Comparison of ENCODE assay signal across 8 cellular contexts in the genomic region with DNA sequence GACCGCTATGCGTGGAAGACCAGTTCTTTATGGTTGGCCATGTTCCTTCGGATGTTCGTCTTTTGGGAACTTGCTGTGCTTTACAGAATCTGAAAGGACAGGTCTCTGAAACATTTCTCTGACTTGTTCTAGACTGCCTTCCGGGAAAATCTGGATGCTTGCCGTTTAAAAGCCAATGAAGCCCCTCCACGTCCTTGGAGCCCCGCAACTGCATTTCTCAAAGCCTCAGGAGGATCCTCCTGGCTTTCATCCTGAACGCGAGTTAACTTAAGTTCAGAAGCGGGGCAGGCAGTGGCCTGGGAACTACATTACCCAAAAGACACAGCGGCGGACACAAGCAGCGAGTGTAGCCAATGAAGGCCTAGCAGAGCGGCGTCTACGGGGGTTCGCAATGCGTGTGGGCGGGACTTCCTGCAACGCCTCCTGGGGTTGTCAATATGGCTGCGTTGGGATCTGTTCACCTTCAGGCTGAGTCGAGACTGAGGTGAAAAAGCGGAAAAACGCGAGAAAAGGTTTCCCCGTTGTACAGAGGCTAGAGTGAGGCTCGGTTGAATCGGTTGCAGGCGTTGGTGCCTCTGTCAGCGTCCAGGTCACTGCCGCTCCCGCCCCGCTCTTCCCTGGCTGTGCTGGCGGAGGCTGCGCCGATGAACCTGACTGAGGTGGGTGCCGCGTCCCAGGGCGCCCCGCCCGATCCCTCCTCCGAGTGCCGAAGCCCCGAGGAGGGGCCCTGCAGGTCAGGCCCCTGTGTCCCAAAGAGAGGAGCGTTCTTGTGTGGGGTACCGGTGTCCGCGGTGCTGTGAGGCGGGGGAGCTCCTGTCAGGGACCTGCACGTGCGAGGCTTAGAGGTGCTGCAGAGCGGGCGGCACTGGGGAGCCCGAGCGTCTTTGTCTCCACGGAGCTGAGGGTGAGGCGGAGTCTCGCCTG. TPM values are rescaled to one million over a fixed set of nuclear protein-coding genes. Genes with fewer than 3 reads are reported as not detected.
DNase-seq lines count a peak whose midpoint lies in the region; TF ChIP-seq lines count a peak whose summit lies in the region.

Gene ZNF17, plus strand, starts transcription at position 414 of the 924 bp plus-strand sequence. CDS start 2,455 bp downstream, outside the sequence.

- no peaks in the 10 kb centered on the region for H3K36me3 ChIP-seq in ES-I3 (ENCODE audit: insufficient read depth, low read length)
- H3K36me3 ChIP-seq in MG63, result peaks cover 15% of the 10 kb centered on the region

- H3K79me2 ChIP-seq in H9 (ENCODE audit: insufficient read depth, low read length), result no peaks in the 10 kb centered on the region; the same call in 1 of the 2 replicates

- H3T11ph ChIP-seq in H9 (ENCODE audit: low read length), result no peak within 1 kb of the TSS

- H3K4me3 Mint-ChIP-seq in H9, result peak within 1 kb of the TSS; percentile 95 to 96
- peak within 1 kb of the TSS; percentile 94 for H3K4me3 Mint-ChIP-seq in nephron progenitor cell
- H3K4me3 Mint-ChIP-seq in stimulated activated naive CD8-positive, alpha-beta T cell treated with anti-CD3 and anti-CD28 coated beads, Interleukin-15, Interleukin-2, amounts not matched to agents 100 ng/mL and 50 ng/mL, for 24 hours, result peak within 1 kb of the TSS; percentile 95

- H4K20me1 ChIP-seq in H9 (ENCODE audit: control insufficient read depth, insufficient read depth, insufficient read length), result no peaks in the 10 kb centered on the region

- H4K91ac ChIP-seq in H9 (ENCODE audit: insufficient read length, low read depth, low read length), result no peak within 1 kb of the TSS

- H3K4ac ChIP-seq in H9 (ENCODE audit: low read depth, low read length), result no peak within 1 kb of the TSS

- H3K18ac ChIP-seq in H9 (ENCODE audit: insufficient read length, low read depth, low read length), result no peak within 1 kb of the TSS

- peak within 1 kb of the TSS; percentile 98 for H3K4me3 ChIP-seq in MG63

- H3K4me1 ChIP-seq in ES-I3 (ENCODE audit: insufficient read depth, low read length) (no peaks in the 10 kb centered on the region), H9 (ENCODE audit: insufficient read depth, low read length) (peaks cover 2% of the 10 kb centered on the region; the same call in 1 of the 2 replicates)

- H3K9me3 ChIP-seq in ES-I3 (ENCODE audit: control insufficient read depth, insufficient read depth, low read length) (no peaks in the 10 kb centered on the region), H9 (ENCODE audit: control insufficient read depth, low read depth, low read length) (no peaks in the 10 kb centered on the region), MG63 (no peaks in the 10 kb centered on the region)

- no peak within 1 kb of the TSS; the same call in 1 of the 2 replicates for H3K14ac ChIP-seq in H9 (ENCODE audit: insufficient read depth, low read length)

- H2BK15ac ChIP-seq in H9 (ENCODE audit: low read depth, low read length), result no peak within 1 kb of the TSS

- H3K27me3 ChIP-seq in H9 (ENCODE audit: insufficient read depth, low read length) (no peaks in the 10 kb centered on the region), MG63 (no peaks in the 10 kb centered on the region)

- DNase-seq in H9 (peak; percentile 95), MG63 (peak; percentile 96), SHP77 (lab: John Stamatoyannopoulos, UW) (peak; percentile 90 to 95), fibroblast of the conjunctiva (ENCODE audit: low read depth) (peak; percentile 91), nephron progenitor cell (peak; percentile 90)
- DNase-seq in activated effector memory CD4-positive, alpha-beta T cell treated with Interleukin-2 at 50 U/mL for 16 hours, result peak; percentile 85

- H3K27me3 Mint-ChIP-seq in H9 (ENCODE audit: low read depth) (no peaks in the 10 kb centered on the region; the same call in none of the 2 replicates), nephron progenitor cell (ENCODE audit: low read depth, poor library complexity) (peaks cover 11% of the 10 kb centered on the region)
- H3K27me3 Mint-ChIP-seq in stimulated activated naive CD8-positive, alpha-beta T cell treated with anti-CD3 and anti-CD28 coated beads, Interleukin-15, Interleukin-2, amounts not matched to agents 100 ng/mL and 50 ng/mL, for 24 hours, result no peaks in the 10 kb centered on the region

- no peak within 1 kb of the TSS for H2BK5ac ChIP-seq in H9 (ENCODE audit: insufficient read length, low read length)

- no peak within 1 kb of the TSS for H2BK20ac ChIP-seq in H9 (ENCODE audit: low read depth, low read length, poor library complexity, severe bottlenecking)

- H2AFZ ChIP-seq in H9 (ENCODE audit: low read length), result peak within 1 kb of the TSS; percentile 91

- no peak within 1 kb of the TSS for H3K27ac ChIP-seq in H9 (ENCODE audit: insufficient read length, low read depth, low read length)

- peak within 1 kb of the TSS; percentile 69 for H3K9ac ChIP-seq in ES-I3 (ENCODE audit: low read depth, low read length)
- H3K9ac ChIP-seq in H9 (ENCODE audit: extremely low read depth, insufficient read length, low read length), result peak within 1 kb of the TSS; percentile 86

- no peak within 1 kb of the TSS for H4K8ac ChIP-seq in H9 (replicated peaks; ENCODE audit: insufficient read length, low read depth, low read length)

- no peak within 1 kb of the TSS for H2BK120ac ChIP-seq in H9 (ENCODE audit: low read depth, low read length, poor library complexity, severe bottlenecking)

- peak within 1 kb of the TSS; percentile 41 to 87 (median 80); a peak in 5 of 7 replicates for H3K27ac Mint-ChIP-seq in H9
- peak within 1 kb of the TSS; percentile 12 for H3K27ac Mint-ChIP-seq in nephron progenitor cell
- peak within 1 kb of the TSS; percentile 85 for H3K27ac Mint-ChIP-seq in stimulated activated naive CD8-positive, alpha-beta T cell treated with anti-CD3 and anti-CD28 coated beads, Interleukin-15, Interleukin-2, amounts not matched to agents 100 ng/mL and 50 ng/mL, for 24 hours

- H3K79me1 ChIP-seq in H9 (ENCODE audit: insufficient read depth, low read depth, low read length, poor library complexity, severe bottlenecking), result no peaks in the 10 kb centered on the region

- H3K36me3 Mint-ChIP-seq in H9 (ENCODE audit: insufficient read depth in 1 of 3, low read depth in 3 of 3), result peaks cover 2 to 13% (median 4%) of the 10 kb centered on the region in 3 experiments; a peak in 3 of 7 replicates
- peaks cover 24% of the 10 kb centered on the region for H3K36me3 Mint-ChIP-seq in nephron progenitor cell (ENCODE audit: low read depth)
- peaks cover 26% of the 10 kb centered on the region for H3K36me3 Mint-ChIP-seq in stimulated activated naive CD8-positive, alpha-beta T cell treated with anti-CD3 and anti-CD28 coated beads, Interleukin-15, Interleukin-2, amounts not matched to agents 100 ng/mL and 50 ng/mL, for 24 hours (ENCODE audit: low read depth)

- H4K5ac ChIP-seq in H9 (ENCODE audit: insufficient read length, low read depth, low read length), result no peak within 1 kb of the TSS

- H2BK12ac ChIP-seq in H9 (ENCODE audit: insufficient read length, low read depth, low read length), result no peak within 1 kb of the TSS

- peaks cover 13% of the 10 kb centered on the region for H3K23me2 ChIP-seq in H9 (ENCODE audit: insufficient read length, low read depth, low read length, poor library complexity, severe bottlenecking)

- H3K9me3 Mint-ChIP-seq in H9, result peaks cover 0 to 3% of the 10 kb centered on the region in 2 experiments; a peak in 1 of 5 replicates
- no peaks in the 10 kb centered on the region for H3K9me3 Mint-ChIP-seq in nephron progenitor cell
- peaks cover 12% of the 10 kb centered on the region for H3K9me3 Mint-ChIP-seq in stimulated activated naive CD8-positive, alpha-beta T cell treated with anti-CD3 and anti-CD28 coated beads, Interleukin-15, Interleukin-2, amounts not matched to agents 100 ng/mL and 50 ng/mL, for 24 hours

- TF ChIP-seq CTCF in H9 (conservative IDR thresholded peaks at IDR 0.05), result no peak
- no peak for TF ChIP-seq CTCF in nephron progenitor cell (IDR thresholded peaks at IDR 0.05)

- peaks cover 11 to 12% of the 10 kb centered on the region in 2 experiments for H3K4me1 Mint-ChIP-seq in H9
- peaks cover 16% of the 10 kb centered on the region for H3K4me1 Mint-ChIP-seq in nephron progenitor cell
- peaks cover 15% of the 10 kb centered on the region for H3K4me1 Mint-ChIP-seq in stimulated activated naive CD8-positive, alpha-beta T cell treated with anti-CD3 and anti-CD28 coated beads, Interleukin-15, Interleukin-2, amounts not matched to agents 100 ng/mL and 50 ng/mL, for 24 hours (ENCODE audit: low read depth)

- no peak within 1 kb of the TSS for H2AK5ac ChIP-seq in H9 (ENCODE audit: insufficient read length, low read length)

- H3K4me2 ChIP-seq in H9 (ENCODE audit: insufficient read depth, insufficient read length, low read length), result peak within 1 kb of the TSS; percentile 87

- H3K23ac ChIP-seq in H9 (ENCODE audit: insufficient read length, low read depth, low read length), result no peak within 1 kb of the TSS

- no peak within 1 kb of the TSS for H3K56ac ChIP-seq in H9 (ENCODE audit: insufficient read length, low read depth, low read length)

- WGBS in H9 (ENCODE audit: extremely low coverage, insufficient read length, low lambda C conversion rate), result no CpG with 5 or more reads among the region's 59 CpGs

RNA-seq across cellular contexts. Expression of gene ZNF17, which starts in this region (rescaled TPM):
- 14.0 and 16.3 TPM in 2 replicates for total RNA-seq in H9 (2021)
- total RNA-seq in MG63 (2014; rRNA removed; shearing (Covaris generic); ENCODE audit: low replicate concordance), result 7.9 and 15.9 TPM in 2 replicates

Comparison
In these comparisons a context has a peak if more than half of its experiments do, and no peak if none do; other contexts are left out.
1. H3K27ac Mint-ChIP-seq: peak in every context shown above with its lines; median percentile 85 in stimulated activated naive CD8-positive, alpha-beta T cell treated with anti-CD3 and anti-CD28 coated beads, Interleukin-15, Interleukin-2, amounts not matched to agents 100 ng/mL and 50 ng/mL, for 24 hours; 80 in H9; 12 in nephron progenitor cell.